1 cellular context compared by ENCODE assay signal in the genomic region with DNA sequence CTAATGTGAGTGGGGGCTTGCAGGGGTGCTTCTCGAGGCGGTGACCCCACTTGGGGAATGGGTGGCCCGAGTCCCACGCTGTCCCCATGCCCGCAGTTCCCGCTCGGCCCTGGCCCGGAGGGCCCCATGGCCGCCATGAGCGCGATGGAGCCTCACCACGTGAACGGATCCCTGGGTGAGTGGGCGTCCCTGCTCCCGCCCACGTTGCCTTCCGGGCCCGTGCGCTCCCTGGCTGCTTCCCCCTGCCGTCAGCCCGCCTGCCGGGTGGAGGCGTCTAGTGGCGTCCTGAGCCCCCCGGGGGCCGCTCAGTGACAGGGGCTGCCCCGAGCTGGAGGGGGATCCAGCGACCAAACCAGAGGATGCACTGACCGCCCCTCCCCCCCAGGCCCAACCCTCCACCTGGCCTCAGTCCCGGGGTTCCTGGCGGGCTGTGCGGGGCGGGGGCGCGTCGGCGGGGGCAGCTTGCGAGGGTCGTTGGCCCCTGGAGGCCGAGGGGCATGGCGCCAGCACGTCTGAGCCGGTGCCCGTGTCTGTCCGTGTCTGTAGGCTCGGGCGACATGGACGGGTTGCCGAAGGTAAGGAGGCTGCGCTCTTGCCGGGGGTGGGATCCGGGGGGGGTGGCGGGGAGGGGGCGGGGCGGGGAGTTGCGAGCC.
TF ChIP-seq lines count a peak whose summit lies in the region.

No MANE protein-coding gene starts in this region.

TF ChIP-seq in GM12878, 131 proteins besides CTCF, POLR2A, EP300 and RAD21 (continued from another document and continues in another):
- TF ChIP-seq, protein P1, sequence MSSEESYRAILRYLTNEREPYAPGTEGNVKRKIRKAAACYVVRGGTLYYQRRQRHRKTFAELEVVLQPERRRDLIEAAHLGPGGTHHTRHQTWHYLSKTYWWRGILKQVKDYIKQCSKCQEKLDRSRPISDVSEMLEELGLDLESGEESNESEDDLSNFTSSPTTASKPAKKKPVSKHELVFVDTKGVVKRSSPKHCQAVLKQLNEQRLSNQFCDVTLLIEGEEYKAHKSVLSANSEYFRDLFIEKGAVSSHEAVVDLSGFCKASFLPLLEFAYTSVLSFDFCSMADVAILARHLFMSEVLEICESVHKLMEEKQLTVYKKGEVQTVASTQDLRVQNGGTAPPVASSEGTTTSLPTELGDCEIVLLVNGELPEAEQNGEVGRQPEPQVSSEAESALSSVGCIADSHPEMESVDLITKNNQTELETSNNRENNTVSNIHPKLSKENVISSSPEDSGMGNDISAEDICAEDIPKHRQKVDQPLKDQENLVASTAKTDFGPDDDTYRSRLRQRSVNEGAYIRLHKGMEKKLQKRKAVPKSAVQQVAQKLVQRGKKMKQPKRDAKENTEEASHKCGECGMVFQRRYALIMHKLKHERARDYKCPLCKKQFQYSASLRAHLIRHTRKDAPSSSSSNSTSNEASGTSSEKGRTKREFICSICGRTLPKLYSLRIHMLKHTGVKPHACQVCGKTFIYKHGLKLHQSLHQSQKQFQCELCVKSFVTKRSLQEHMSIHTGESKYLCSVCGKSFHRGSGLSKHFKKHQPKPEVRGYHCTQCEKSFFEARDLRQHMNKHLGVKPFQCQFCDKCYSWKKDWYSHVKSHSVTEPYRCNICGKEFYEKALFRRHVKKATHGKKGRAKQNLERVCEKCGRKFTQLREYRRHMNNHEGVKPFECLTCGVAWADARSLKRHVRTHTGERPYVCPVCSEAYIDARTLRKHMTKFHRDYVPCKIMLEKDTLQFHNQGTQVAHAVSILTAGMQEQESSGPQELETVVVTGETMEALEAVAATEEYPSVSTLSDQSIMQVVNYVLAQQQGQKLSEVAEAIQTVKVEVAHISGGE (CRISPR knock-in tag; IDR thresholded peaks at IDR 0.05): no peak
- TF ChIP-seq PML (IDR thresholded peaks at IDR 0.05; ENCODE audit: low read length): no peak
- TF ChIP-seq NR2C1 (IDR thresholded peaks at IDR 0.05): no peak
- TF ChIP-seq PAX8 (IDR thresholded peaks at IDR 0.05): no peak
- TF ChIP-seq TCF3 (IDR thresholded peaks at IDR 0.05; ENCODE audit: borderline replicate concordance, insufficient read depth, low read depth, low read length): no peak
- no peak for TF ChIP-seq HCFC1 (IDR thresholded peaks at IDR 0.05; ENCODE audit: low read length)
- 0 out of 2 replicates have a peak, but pooled peaks have one; percentile 75 for TF ChIP-seq SMARCA5 (IDR thresholded peaks at IDR 0.05)
- no peak for TF ChIP-seq RFX5 (IDR thresholded peaks at IDR 0.05; ENCODE audit: low read depth, low read length)
- no peak for TF ChIP-seq MYB (IDR thresholded peaks at IDR 0.05; ENCODE audit: borderline replicate concordance, low read depth, low read length)
- TF ChIP-seq EZH2 (IDR thresholded peaks at IDR 0.05; ENCODE audit: borderline replicate concordance, control insufficient read depth, low read depth, low read length): no peak
- TF ChIP-seq, protein P2, sequence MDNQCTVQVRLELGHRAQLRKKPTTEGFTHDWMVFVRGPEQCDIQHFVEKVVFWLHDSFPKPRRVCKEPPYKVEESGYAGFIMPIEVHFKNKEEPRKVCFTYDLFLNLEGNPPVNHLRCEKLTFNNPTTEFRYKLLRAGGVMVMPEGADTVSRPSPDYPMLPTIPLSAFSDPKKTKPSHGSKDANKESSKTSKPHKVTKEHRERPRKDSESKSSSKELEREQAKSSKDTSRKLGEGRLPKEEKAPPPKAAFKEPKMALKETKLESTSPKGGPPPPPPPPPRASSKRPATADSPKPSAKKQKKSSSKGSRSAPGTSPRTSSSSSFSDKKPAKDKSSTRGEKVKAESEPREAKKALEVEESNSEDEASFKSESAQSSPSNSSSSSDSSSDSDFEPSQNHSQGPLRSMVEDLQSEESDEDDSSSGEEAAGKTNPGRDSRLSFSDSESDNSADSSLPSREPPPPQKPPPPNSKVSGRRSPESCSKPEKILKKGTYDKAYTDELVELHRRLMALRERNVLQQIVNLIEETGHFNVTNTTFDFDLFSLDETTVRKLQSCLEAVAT (IDR thresholded peaks at IDR 0.05): peak; percentile 59; the same call in 1 of the 2 replicates
- no peak for TF ChIP-seq SIN3A (IDR thresholded peaks at IDR 0.05; ENCODE audit: low read depth, low read length)
- TF ChIP-seq, protein P3, sequence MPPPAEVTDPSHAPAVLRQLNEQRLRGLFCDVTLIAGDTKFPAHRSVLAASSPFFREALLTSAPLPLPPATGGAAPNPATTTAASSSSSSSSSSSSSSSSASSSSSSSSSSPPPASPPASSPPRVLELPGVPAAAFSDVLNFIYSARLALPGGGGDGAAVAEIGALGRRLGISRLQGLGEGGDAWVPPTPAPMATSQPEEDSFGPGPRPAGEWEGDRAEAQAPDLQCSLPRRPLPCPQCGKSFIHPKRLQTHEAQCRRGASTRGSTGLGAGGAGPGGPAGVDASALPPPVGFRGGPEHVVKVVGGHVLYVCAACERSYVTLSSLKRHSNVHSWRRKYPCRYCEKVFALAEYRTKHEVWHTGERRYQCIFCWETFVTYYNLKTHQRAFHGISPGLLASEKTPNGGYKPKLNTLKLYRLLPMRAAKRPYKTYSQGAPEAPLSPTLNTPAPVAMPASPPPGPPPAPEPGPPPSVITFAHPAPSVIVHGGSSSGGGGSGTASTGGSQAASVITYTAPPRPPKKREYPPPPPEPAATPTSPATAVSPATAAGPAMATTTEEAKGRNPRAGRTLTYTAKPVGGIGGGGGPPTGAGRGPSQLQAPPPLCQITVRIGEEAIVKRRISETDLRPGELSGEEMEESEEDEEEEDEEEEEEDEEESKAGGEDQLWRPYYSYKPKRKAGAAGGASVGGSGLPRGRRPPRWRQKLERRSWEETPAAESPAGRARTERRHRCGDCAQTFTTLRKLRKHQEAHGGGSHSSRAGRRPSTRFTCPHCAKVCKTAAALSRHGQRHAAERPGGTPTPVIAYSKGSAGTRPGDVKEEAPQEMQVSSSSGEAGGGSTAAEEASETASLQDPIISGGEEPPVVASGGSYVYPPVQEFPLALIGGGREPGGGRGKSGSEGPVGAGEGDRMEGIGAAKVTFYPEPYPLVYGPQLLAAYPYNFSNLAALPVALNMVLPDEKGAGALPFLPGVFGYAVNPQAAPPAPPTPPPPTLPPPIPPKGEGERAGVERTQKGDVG (CRISPR knock-in tag; IDR thresholded peaks at IDR 0.05): no peak
- no peak for TF ChIP-seq CBX3 (IDR thresholded peaks at IDR 0.05; ENCODE audit: borderline replicate concordance, low read depth)
- TF ChIP-seq ESRRA (IDR thresholded peaks at IDR 0.05; ENCODE audit: low read length): no peak
- TF ChIP-seq FOXM1 (IDR thresholded peaks at IDR 0.05; ENCODE audit: low read depth, low read length): no peak
- TF ChIP-seq, protein P4, sequence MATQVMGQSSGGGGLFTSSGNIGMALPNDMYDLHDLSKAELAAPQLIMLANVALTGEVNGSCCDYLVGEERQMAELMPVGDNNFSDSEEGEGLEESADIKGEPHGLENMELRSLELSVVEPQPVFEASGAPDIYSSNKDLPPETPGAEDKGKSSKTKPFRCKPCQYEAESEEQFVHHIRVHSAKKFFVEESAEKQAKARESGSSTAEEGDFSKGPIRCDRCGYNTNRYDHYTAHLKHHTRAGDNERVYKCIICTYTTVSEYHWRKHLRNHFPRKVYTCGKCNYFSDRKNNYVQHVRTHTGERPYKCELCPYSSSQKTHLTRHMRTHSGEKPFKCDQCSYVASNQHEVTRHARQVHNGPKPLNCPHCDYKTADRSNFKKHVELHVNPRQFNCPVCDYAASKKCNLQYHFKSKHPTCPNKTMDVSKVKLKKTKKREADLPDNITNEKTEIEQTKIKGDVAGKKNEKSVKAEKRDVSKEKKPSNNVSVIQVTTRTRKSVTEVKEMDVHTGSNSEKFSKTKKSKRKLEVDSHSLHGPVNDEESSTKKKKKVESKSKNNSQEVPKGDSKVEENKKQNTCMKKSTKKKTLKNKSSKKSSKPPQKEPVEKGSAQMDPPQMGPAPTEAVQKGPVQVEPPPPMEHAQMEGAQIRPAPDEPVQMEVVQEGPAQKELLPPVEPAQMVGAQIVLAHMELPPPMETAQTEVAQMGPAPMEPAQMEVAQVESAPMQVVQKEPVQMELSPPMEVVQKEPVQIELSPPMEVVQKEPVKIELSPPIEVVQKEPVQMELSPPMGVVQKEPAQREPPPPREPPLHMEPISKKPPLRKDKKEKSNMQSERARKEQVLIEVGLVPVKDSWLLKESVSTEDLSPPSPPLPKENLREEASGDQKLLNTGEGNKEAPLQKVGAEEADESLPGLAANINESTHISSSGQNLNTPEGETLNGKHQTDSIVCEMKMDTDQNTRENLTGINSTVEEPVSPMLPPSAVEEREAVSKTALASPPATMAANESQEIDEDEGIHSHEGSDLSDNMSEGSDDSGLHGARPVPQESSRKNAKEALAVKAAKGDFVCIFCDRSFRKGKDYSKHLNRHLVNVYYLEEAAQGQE (IDR thresholded peaks at IDR 0.05; ENCODE audit: low read depth, low read length): no peak
- TF ChIP-seq, protein P5, sequence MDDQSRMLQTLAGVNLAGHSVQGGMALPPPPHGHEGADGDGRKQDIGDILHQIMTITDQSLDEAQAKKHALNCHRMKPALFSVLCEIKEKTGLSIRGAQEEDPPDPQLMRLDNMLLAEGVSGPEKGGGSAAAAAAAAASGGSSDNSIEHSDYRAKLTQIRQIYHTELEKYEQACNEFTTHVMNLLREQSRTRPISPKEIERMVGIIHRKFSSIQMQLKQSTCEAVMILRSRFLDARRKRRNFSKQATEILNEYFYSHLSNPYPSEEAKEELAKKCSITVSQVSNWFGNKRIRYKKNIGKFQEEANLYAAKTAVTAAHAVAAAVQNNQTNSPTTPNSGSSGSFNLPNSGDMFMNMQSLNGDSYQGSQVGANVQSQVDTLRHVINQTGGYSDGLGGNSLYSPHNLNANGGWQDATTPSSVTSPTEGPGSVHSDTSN (IDR thresholded peaks at IDR 0.05; ENCODE audit: insufficient replicate concordance, low read depth, low read length): peak; percentile 16
- peak; percentile 91 for TF ChIP-seq HDGF (IDR thresholded peaks at IDR 0.05)
- TF ChIP-seq TCF12 (IDR thresholded peaks at IDR 0.05; ENCODE audit: low read depth, low read length): no peak
- no peak for TF ChIP-seq ASH2L (IDR thresholded peaks at IDR 0.05; ENCODE audit: borderline replicate concordance, low read depth)
- TF ChIP-seq, protein P6, sequence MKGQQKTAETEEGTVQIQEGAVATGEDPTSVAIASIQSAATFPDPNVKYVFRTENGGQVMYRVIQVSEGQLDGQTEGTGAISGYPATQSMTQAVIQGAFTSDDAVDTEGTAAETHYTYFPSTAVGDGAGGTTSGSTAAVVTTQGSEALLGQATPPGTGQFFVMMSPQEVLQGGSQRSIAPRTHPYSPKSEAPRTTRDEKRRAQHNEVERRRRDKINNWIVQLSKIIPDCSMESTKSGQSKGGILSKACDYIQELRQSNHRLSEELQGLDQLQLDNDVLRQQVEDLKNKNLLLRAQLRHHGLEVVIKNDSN (IDR thresholded peaks at IDR 0.05; ENCODE audit: borderline replicate concordance, extremely low read length, insufficient read depth, low read depth, low read length): peak; percentile 82
- TF ChIP-seq MXI1 (IDR thresholded peaks at IDR 0.05; ENCODE audit: low read depth, low read length): peak; percentile 64
- peak; percentile 66; the same call in 1 of the 2 replicates for TF ChIP-seq BACH1 (IDR thresholded peaks at IDR 0.05; ENCODE audit: borderline replicate concordance)
- TF ChIP-seq, protein P7, sequence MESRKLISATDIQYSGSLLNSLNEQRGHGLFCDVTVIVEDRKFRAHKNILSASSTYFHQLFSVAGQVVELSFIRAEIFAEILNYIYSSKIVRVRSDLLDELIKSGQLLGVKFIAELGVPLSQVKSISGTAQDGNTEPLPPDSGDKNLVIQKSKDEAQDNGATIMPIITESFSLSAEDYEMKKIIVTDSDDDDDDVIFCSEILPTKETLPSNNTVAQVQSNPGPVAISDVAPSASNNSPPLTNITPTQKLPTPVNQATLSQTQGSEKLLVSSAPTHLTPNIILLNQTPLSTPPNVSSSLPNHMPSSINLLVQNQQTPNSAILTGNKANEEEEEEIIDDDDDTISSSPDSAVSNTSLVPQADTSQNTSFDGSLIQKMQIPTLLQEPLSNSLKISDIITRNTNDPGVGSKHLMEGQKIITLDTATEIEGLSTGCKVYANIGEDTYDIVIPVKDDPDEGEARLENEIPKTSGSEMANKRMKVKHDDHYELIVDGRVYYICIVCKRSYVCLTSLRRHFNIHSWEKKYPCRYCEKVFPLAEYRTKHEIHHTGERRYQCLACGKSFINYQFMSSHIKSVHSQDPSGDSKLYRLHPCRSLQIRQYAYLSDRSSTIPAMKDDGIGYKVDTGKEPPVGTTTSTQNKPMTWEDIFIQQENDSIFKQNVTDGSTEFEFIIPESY (IDR thresholded peaks at IDR 0.05): no peak
- TF ChIP-seq, protein P8, sequence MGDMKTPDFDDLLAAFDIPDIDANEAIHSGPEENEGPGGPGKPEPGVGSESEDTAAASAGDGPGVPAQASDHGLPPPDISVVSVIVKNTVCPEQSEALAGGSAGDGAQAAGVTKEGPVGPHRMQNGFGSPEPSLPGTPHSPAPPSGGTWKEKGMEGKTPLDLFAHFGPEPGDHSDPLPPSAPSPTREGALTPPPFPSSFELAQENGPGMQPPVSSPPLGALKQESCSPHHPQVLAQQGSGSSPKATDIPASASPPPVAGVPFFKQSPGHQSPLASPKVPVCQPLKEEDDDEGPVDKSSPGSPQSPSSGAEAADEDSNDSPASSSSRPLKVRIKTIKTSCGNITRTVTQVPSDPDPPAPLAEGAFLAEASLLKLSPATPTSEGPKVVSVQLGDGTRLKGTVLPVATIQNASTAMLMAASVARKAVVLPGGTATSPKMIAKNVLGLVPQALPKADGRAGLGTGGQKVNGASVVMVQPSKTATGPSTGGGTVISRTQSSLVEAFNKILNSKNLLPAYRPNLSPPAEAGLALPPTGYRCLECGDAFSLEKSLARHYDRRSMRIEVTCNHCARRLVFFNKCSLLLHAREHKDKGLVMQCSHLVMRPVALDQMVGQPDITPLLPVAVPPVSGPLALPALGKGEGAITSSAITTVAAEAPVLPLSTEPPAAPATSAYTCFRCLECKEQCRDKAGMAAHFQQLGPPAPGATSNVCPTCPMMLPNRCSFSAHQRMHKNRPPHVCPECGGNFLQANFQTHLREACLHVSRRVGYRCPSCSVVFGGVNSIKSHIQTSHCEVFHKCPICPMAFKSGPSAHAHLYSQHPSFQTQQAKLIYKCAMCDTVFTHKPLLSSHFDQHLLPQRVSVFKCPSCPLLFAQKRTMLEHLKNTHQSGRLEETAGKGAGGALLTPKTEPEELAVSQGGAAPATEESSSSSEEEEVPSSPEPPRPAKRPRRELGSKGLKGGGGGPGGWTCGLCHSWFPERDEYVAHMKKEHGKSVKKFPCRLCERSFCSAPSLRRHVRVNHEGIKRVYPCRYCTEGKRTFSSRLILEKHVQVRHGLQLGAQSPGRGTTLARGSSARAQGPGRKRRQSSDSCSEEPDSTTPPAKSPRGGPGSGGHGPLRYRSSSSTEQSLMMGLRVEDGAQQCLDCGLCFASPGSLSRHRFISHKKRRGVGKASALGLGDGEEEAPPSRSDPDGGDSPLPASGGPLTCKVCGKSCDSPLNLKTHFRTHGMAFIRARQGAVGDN (IDR thresholded peaks at IDR 0.05): peak; percentile 91
- TF ChIP-seq, protein P9, sequence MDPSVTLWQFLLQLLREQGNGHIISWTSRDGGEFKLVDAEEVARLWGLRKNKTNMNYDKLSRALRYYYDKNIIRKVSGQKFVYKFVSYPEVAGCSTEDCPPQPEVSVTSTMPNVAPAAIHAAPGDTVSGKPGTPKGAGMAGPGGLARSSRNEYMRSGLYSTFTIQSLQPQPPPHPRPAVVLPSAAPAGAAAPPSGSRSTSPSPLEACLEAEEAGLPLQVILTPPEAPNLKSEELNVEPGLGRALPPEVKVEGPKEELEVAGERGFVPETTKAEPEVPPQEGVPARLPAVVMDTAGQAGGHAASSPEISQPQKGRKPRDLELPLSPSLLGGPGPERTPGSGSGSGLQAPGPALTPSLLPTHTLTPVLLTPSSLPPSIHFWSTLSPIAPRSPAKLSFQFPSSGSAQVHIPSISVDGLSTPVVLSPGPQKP (IDR thresholded peaks at IDR 0.05; ENCODE audit: low read depth, low read length): no peak; the same call in 1 of the 2 replicates
- peak; percentile 36; the same call in 1 of the 2 replicates for TF ChIP-seq NR2F1 (conservative IDR thresholded peaks at IDR 0.05)
- TF ChIP-seq EED (IDR thresholded peaks at IDR 0.05; ENCODE audit: low read depth): no peak
